In the genomic region with DNA sequence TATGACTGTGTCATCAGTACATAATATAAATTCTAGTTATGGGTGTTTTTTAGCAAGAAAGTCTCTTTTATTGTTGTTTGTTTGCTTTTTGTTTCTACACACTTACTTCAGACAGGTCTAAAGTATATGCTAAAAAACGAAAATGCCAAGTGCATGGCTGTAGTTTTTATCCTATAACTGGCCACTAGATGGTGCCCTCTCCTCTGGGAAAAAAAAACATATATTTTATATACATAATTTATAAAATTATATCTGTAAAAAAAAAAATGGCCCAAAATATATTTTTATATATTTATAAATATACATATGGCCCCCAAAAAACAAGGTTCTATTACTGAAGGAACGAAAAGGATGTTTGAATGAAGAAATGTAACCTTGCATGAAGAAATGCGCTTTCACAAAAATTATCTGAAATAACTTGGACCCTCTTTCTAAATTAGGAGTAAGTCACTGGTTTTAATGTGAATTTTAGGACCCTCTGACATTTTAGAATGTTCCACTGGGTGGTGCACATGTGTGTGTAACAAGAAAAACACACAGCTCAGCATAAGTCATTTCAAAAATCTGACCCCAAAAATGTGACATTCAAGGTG, we compare ENCODE assay signal across 9 cellular contexts.
DNase-seq lines count a peak whose midpoint lies in the region; ATAC-seq and TF ChIP-seq lines count a peak whose summit lies in the region.
"Had no signal": no experiment of that assay in that cellular context is flagged by ENCODE, and none has a peak within 500 bp of the region (broad histone marks: within the 10 kb centered on the region; RNA-seq: fewer than 3 reads in every experiment).

No MANE protein-coding gene starts in this region.

- H3K9me2 ChIP-seq in PC-3 (replicated peaks; ENCODE audit: low read length), result no peaks in the 10 kb centered on the region

- CTCF ChIA-PET in PC-3 (lab: Charles Lee), result interaction anchor here (0.6 kb wide), 1 partner anchor 726 kb away, joined by 4 read pairs; no protein-coding TSS in a partner anchor

- 46 to 48% methylated on average over 3 of the region's 3 CpGs for WGBS in transverse colon (ENCODE audit: low coverage in 1 of 2), 2 donors

- H3K27me3 Mint-ChIP-seq in CD14-positive monocyte (ENCODE audit: low read depth in 3 of 3), result peaks cover 0 to 6% (median 4%) of the 10 kb centered on the region in 3 donors

- H2AFZ ChIP-seq in PC-3 (ENCODE audit: low read length), result no peak overlapping the region

- peaks cover 21% of the 10 kb centered on the region for H3K4me1 ChIP-seq in PC-3 (ENCODE audit: insufficient read depth, low read length)
- peaks cover 0 to 15% (median 0%) of the 10 kb centered on the region in 4 donors for H3K4me1 ChIP-seq in transverse colon

- H3K27ac Mint-ChIP-seq in CD14-positive monocyte, result no peak overlapping the region
- H3K27ac Mint-ChIP-seq: stimulated activated naive CD8-positive, alpha-beta T cell treated with anti-CD3 and anti-CD28 coated beads, Interleukin-15, amount 100 ng/mL, for 72 hours had no signal

- H4K20me1 ChIP-seq in PC-3 (ENCODE audit: low read length), result peaks cover 5% of the 10 kb centered on the region; the same call in 1 of the 2 replicates

- H3K27me3 ChIP-seq in PC-3 (ENCODE audit: low read length) (no peaks in the 10 kb centered on the region), transverse colon (no peaks in the 10 kb centered on the region), H7 (ENCODE audit: control insufficient read depth, insufficient read depth, low read length) (no peaks in the 10 kb centered on the region)

- no peaks in the 10 kb centered on the region for H3K9me3 Mint-ChIP-seq in CD14-positive monocyte
- H3K9me3 Mint-ChIP-seq: stimulated activated naive CD8-positive, alpha-beta T cell treated with anti-CD3 and anti-CD28 coated beads, Interleukin-15, amount 100 ng/mL, for 72 hours had no signal

- peak; percentile 88 for TF ChIP-seq CTCF in CD14-positive monocyte (IDR thresholded peaks at IDR 0.05)
- TF ChIP-seq CTCF in PC-3 (conservative IDR thresholded peaks at IDR 0.05; ENCODE audit: low read depth, low read length), result peak; percentile 45
- peak; percentile 68 for TF ChIP-seq CTCF in epithelial cell of proximal tubule (conservative IDR thresholded peaks at IDR 0.05; ENCODE audit: low read depth, low read length)
- peak; percentile 45 to 75 (median 64) for TF ChIP-seq CTCF in transverse colon (IDR thresholded peaks at IDR 0.05)

- H3K9ac ChIP-seq in PC-3 (ENCODE audit: low read length), result no peak overlapping the region

- no peak for TF ChIP-seq POLR2A in transverse colon (IDR thresholded peaks at IDR 0.05)

- no TSS peak for BruUV-seq in PC-3 (replicated peaks; lab: Mats Ljungman, UMichigan)

- ATAC-seq in GM19043 (IDR thresholded peaks at IDR 0.05; ENCODE audit: low read depth, unreplicated experiment) (peak; percentile 48), PC-3 (no peak)
- ATAC-seq: stimulated activated naive CD8-positive, alpha-beta T cell treated with anti-CD3 and anti-CD28 coated beads, Interleukin-15, amount 100 ng/mL, for 72 hours had no signal

- H3K36me3 ChIP-seq in PC-3 (ENCODE audit: low read depth, low read length) (no peaks in the 10 kb centered on the region), transverse colon (no peaks in the 10 kb centered on the region), H7 (replicated peaks; ENCODE audit: control insufficient read depth, insufficient read depth, low read length) (no peaks in the 10 kb centered on the region)

- H3K4me3 ChIP-seq in PC-3 (ENCODE audit: low read length), result no peak overlapping the region
- no peak overlapping the region for H3K4me3 ChIP-seq in epithelial cell of proximal tubule (ENCODE audit: low read depth, low read length)
- H3K4me3 ChIP-seq in transverse colon, result no peak overlapping the region
- no peak overlapping the region for H3K4me3 ChIP-seq in H7 (ENCODE audit: insufficient read depth, low read depth, low read length)

- no peak overlapping the region for H3K4me2 ChIP-seq in PC-3 (ENCODE audit: low read length)

- intact Hi-C loops in CD14-positive monocyte (cut with micrococcal nuclease), result loop anchor here in 1 of 2 donors (10.0 kb wide), 1 partner anchor 869 kb away; no protein-coding TSS in a partner anchor
- intact Hi-C loops in PC-3 (cut with micrococcal nuclease), result loop anchor here (1.0 to 10.0 kb wide), 3 partner anchors 217 to 869 kb away; no protein-coding TSS in a partner anchor
- intact Hi-C loops in transverse colon (cut with DNase I; ENCODE audit: low total_unique reads), result no loop called here

- H3K36me3 Mint-ChIP-seq in CD14-positive monocyte, result no peaks in the 10 kb centered on the region

- POLR2A ChIA-PET in PC-3 (lab: Charles Lee; ENCODE audit: unreplicated experiment), result no interaction called here

- no peak for DNase-seq in CD14-positive monocyte (ENCODE audit: low spot score)
- peak; percentile 51 for DNase-seq in PC-3
- DNase-seq in epithelial cell of proximal tubule (ENCODE audit: low read depth), result no peak
- DNase-seq in transverse colon, result no peak
- no peak for DNase-seq in ecto neural progenitor cell (ENCODE audit: low spot score)
- no peak for DNase-seq in H7
- DNase-seq in activated CD4-positive, alpha-beta T cell treated with anti-CD3 and anti-CD28 coated beads, Interleukin-2, amount 50 U/mL, for 48 hours, result no peak

- no peak overlapping the region for H3K4me3 Mint-ChIP-seq in CD14-positive monocyte
- H3K4me3 Mint-ChIP-seq: stimulated activated naive CD8-positive, alpha-beta T cell treated with anti-CD3 and anti-CD28 coated beads, Interleukin-15, amount 100 ng/mL, for 72 hours had no signal

- no peaks in the 10 kb centered on the region for H3K79me2 ChIP-seq in PC-3 (ENCODE audit: low read length)

- H3F3A ChIP-seq in PC-3 (ENCODE audit: low read length, unreplicated experiment), result no peaks in the 10 kb centered on the region

- no peak for TF ChIP-seq EP300 in transverse colon (IDR thresholded peaks at IDR 0.05; ENCODE audit: low read depth)

- peaks cover 2% of the 10 kb centered on the region for H3K4me1 Mint-ChIP-seq in CD14-positive monocyte
- H3K4me1 Mint-ChIP-seq: stimulated activated naive CD8-positive, alpha-beta T cell treated with anti-CD3 and anti-CD28 coated beads, Interleukin-15, amount 100 ng/mL, for 72 hours had no signal

- no peaks in the 10 kb centered on the region for H3K9me3 ChIP-seq in PC-3 (ENCODE audit: low read length)
- H3K9me3 ChIP-seq in transverse colon, result no peaks in the 10 kb centered on the region

- in situ Hi-C loops in transverse colon (cut with MboI; ENCODE audit: low pct_ligation_motif_present in 1 of 4, low pct_unique_long_range_greater_than_20kb in 1 of 4, low sequenced_read_pairs in 3 of 4), result loop anchor here (25.0 kb wide), 3 partner anchors 532 to 1007 kb away; no protein-coding TSS in a partner anchor

- no peak overlapping the region for H3K27ac ChIP-seq in PC-3 (ENCODE audit: low read length)
- H3K27ac ChIP-seq in transverse colon, result no peak overlapping the region
